ENCODE assay signal across 28 cellular contexts in genomic region chr14:54197369-54197768, GRCh38.
"Had no signal": no experiment of that assay in that cellular context is flagged by ENCODE, and none has a peak within 500 bp of the region (broad histone marks: within the 10 kb centered on the region; RNA-seq: fewer than 3 reads in every experiment).

No MANE protein-coding gene starts in this region.

- H3K4me1 ChIP-seq: gastrocnemius medialis, left ventricle myocardium inferior, neural progenitor cell, parathyroid adenoma, prostate gland, right atrium auricular region, sigmoid colon, spleen, transverse colon, upper lobe of right lung, uterus had no signal

- H3K27ac Mint-ChIP-seq: effector memory CD8-positive, alpha-beta T cell; memory B cell; mesothelial cell of epicardium; naive B cell; natural killer cell treated with Interleukin-12 subunit alpha and Interleukin-12 subunit beta and Interleukin-15 and Interleukin-18, amount 100 ng/mL, for 72 hours; neural progenitor cell; stimulated activated naive B cell treated with anti-CD40 and anti-IgM and Interleukin-4, amounts not matched to agents 10 μg/mL and 1 μg/mL and 100 μg/mL, for 72 hours; stimulated activated naive CD8-positive, alpha-beta T cell treated with anti-CD3 and anti-CD28 coated beads, Interleukin-15, Interleukin-2, amounts not matched to agents 100 ng/mL and 50 ng/mL, for 24 hours had no signal

- H3K27me3 ChIP-seq: gastrocnemius medialis, neural progenitor cell, right atrium auricular region, sigmoid colon, transverse colon, upper lobe of right lung, uterus had no signal

- H3K27ac ChIP-seq: gastrocnemius medialis, left ventricle myocardium inferior, neural progenitor cell, parathyroid adenoma, prostate gland, right atrium auricular region, sigmoid colon, spleen, thoracic aorta, transverse colon, upper lobe of right lung, uterus had no signal

- H3K4me3 Mint-ChIP-seq: effector memory CD8-positive, alpha-beta T cell; memory B cell; mesothelial cell of epicardium; naive B cell; natural killer cell treated with Interleukin-12 subunit alpha and Interleukin-12 subunit beta and Interleukin-15 and Interleukin-18, amount 100 ng/mL, for 72 hours; neural progenitor cell; stimulated activated naive B cell treated with anti-CD40 and anti-IgM and Interleukin-4, amounts not matched to agents 10 μg/mL and 1 μg/mL and 100 μg/mL, for 72 hours; stimulated activated naive CD8-positive, alpha-beta T cell treated with anti-CD3 and anti-CD28 coated beads, Interleukin-15, Interleukin-2, amounts not matched to agents 100 ng/mL and 50 ng/mL, for 24 hours had no signal

- H3K9ac ChIP-seq: neural progenitor cell, parathyroid adenoma had no signal

- H3K9me3 ChIP-seq: gastrocnemius medialis, prostate gland, sigmoid colon, transverse colon, upper lobe of right lung, uterus had no signal

- H3K4me3 ChIP-seq: gastrocnemius medialis, left ventricle myocardium inferior, lung, mucosa of descending colon, neural progenitor cell, prostate gland, right atrium auricular region, sigmoid colon, spleen, thoracic aorta, transverse colon, upper lobe of right lung, uterus had no signal

- H3K36me3 ChIP-seq: gastrocnemius medialis, left ventricle myocardium inferior, neural progenitor cell, prostate gland, right atrium auricular region, sigmoid colon, spleen, thoracic aorta, transverse colon, upper lobe of right lung, uterus had no signal

- FAIRE-seq: islet of Langerhans had no signal

- H3K36me3 Mint-ChIP-seq: memory B cell; naive B cell; natural killer cell treated with Interleukin-12 subunit alpha and Interleukin-12 subunit beta and Interleukin-15 and Interleukin-18, amount 100 ng/mL, for 72 hours; stimulated activated naive B cell treated with anti-CD40 and anti-IgM and Interleukin-4, amounts not matched to agents 10 μg/mL and 1 μg/mL and 100 μg/mL, for 72 hours had no signal

- H3K4me1 Mint-ChIP-seq: memory B cell; naive B cell; neural progenitor cell; stimulated activated naive B cell treated with anti-CD40 and anti-IgM and Interleukin-4, amounts not matched to agents 10 μg/mL and 1 μg/mL and 100 μg/mL, for 72 hours had no signal

- DNase-seq: cerebellar nuclear complex; cortex of kidney; effector memory CD8-positive, alpha-beta T cell; foreskin fibroblast; gastrocnemius medialis; head of caudate nucleus; left cardiac atrium; left ventricle myocardium inferior; mucosa of descending colon; naive B cell; sigmoid colon; spleen; stimulated activated CD4-positive, alpha-beta T cell treated with anti-CD3 and anti-CD28 coated beads, Interleukin-2, amount 100 ng/mL, for 48 hours; stimulated activated naive B cell treated with anti-CD40 and anti-IgM and Interleukin-4, amounts not matched to agents 10 μg/mL and 1 μg/mL and 100 μg/mL, for 72 hours; transverse colon; upper lobe of right lung; uterus had no signal

- H3K27me3 Mint-ChIP-seq: effector memory CD8-positive, alpha-beta T cell; naive B cell; natural killer cell treated with Interleukin-12 subunit alpha and Interleukin-12 subunit beta and Interleukin-15 and Interleukin-18, amount 100 ng/mL, for 72 hours; stimulated activated naive B cell treated with anti-CD40 and anti-IgM and Interleukin-4, amounts not matched to agents 10 μg/mL and 1 μg/mL and 100 μg/mL, for 72 hours; stimulated activated naive CD8-positive, alpha-beta T cell treated with anti-CD3 and anti-CD28 coated beads, Interleukin-15, Interleukin-2, amounts not matched to agents 100 ng/mL and 50 ng/mL, for 24 hours had no signal
